In genomic region chr3:49415931-49416601, GRCh38 we compare ENCODE assay signal across 1 cellular context.
A peak's percentile ranks its signal among the peaks of the same experiment; 100 is the strongest.
TF ChIP-seq lines count a peak whose summit lies in the region.

No MANE protein-coding gene starts in this region.

TF ChIP-seq in GM12878, 131 proteins besides CTCF, POLR2A, EP300 and RAD21:
- TF ChIP-seq SRF (IDR thresholded peaks at IDR 0.05; ENCODE audit: low read depth in 2 of 2, low read length in 2 of 2) (no peak), ZNF622 (IDR thresholded peaks at IDR 0.05) (no peak), SMC3 (IDR thresholded peaks at IDR 0.05; ENCODE audit: borderline replicate concordance, low read length) (no peak), HDGF (IDR thresholded peaks at IDR 0.05) (0 out of 2 replicates have a peak, but pooled peaks have one; percentile 60), CREB1 (IDR thresholded peaks at IDR 0.05; ENCODE audit: low read depth) (peak; percentile 57), ETV6 (conservative IDR thresholded peaks at IDR 0.05 in 1 of 2, IDR thresholded peaks at IDR 0.05 in 1 of 2; ENCODE audit: borderline replicate concordance in 1 of 2, low read depth in 1 of 2) (peak in 1 of 2 experiments; percentile 86; a peak in 1 of 4 replicates), IKZF1 (conservative IDR thresholded peaks at IDR 0.05) (peak; percentile 81), CREM (IDR thresholded peaks at IDR 0.05; ENCODE audit: low read depth) (peak; percentile 33), GATAD2B (conservative IDR thresholded peaks at IDR 0.05; ENCODE audit: low read depth) (0 out of 2 replicates have a peak, but pooled peaks have one; percentile 49), E2F8 (IDR thresholded peaks at IDR 0.05; ENCODE audit: low read depth, partially characterized antibody) (peak; percentile 31), TCF7 (IDR thresholded peaks at IDR 0.05; ENCODE audit: borderline replicate concordance) (no peak), DPF2 (IDR thresholded peaks at IDR 0.05) (peak; percentile 82), REST (IDR thresholded peaks at IDR 0.05; ENCODE audit: low read depth, low read length) (no peak), STAT3 (IDR thresholded peaks at IDR 0.05; ENCODE audit: low read depth, low read length) (no peak), RELA (IDR thresholded peaks at IDR 0.05; ENCODE audit: borderline replicate concordance, partially characterized antibody) (peak; percentile 59), ATF7 (IDR thresholded peaks at IDR 0.05; ENCODE audit: low read depth) (0 out of 2 replicates have a peak, but pooled peaks have one; percentile 33), SPI1 (IDR thresholded peaks at IDR 0.05; ENCODE audit: borderline replicate concordance, insufficient read depth, low read depth, low read length) (peak; percentile 82), GABPA (IDR thresholded peaks at IDR 0.05; ENCODE audit: low read depth) (no peak), CBFB (IDR thresholded peaks at IDR 0.05; ENCODE audit: low read depth) (peak; percentile 63; the same call in 1 of the 2 replicates), NFIC (IDR thresholded peaks at IDR 0.05; ENCODE audit: low read depth, low read length) (no peak), RUNX3 (IDR thresholded peaks at IDR 0.05; ENCODE audit: low read length) (peak; percentile 94), EGR1 (IDR thresholded peaks at IDR 0.05; ENCODE audit: borderline replicate concordance in 1 of 2, low read depth in 2 of 2, low read length in 2 of 2) (peak in 1 of 2 experiments; percentile 51; a peak in 1 of 3 replicates), HCFC1 (IDR thresholded peaks at IDR 0.05; ENCODE audit: low read length) (no peak), MTA2 (IDR thresholded peaks at IDR 0.05; ENCODE audit: low read depth) (peak; percentile 15; the same call in 1 of the 2 replicates), ZBTB33 (IDR thresholded peaks at IDR 0.05) (no peak), SIN3A (IDR thresholded peaks at IDR 0.05; ENCODE audit: low read depth, low read length) (no peak), MYB (IDR thresholded peaks at IDR 0.05; ENCODE audit: borderline replicate concordance, low read depth, low read length) (no peak), MEF2B (IDR thresholded peaks at IDR 0.05; ENCODE audit: partially characterized antibody, poor library complexity, severe bottlenecking) (peak; percentile 83), IKZF2 (IDR thresholded peaks at IDR 0.05) (peak; percentile 64 to 75; a peak in 2 of 4 replicates), IRF4 (IDR thresholded peaks at IDR 0.05; ENCODE audit: low read depth, low read length) (no peak), ESRRA (IDR thresholded peaks at IDR 0.05; ENCODE audit: low read length) (no peak), ZBED1 (IDR thresholded peaks at IDR 0.05; ENCODE audit: borderline replicate concordance) (0 out of 2 replicates have a peak, but pooled peaks have one; percentile 14), PAX5 (IDR thresholded peaks at IDR 0.05; ENCODE audit: borderline replicate concordance, low read depth, low read length) (no peak), POLR2AphosphoS5 (IDR thresholded peaks at IDR 0.05; ENCODE audit: low read length) (no peak), CBX3 (IDR thresholded peaks at IDR 0.05; ENCODE audit: borderline replicate concordance, low read depth) (no peak), KLF5 (IDR thresholded peaks at IDR 0.05; ENCODE audit: partially characterized antibody) (no peak), TAF1 (IDR thresholded peaks at IDR 0.05; ENCODE audit: borderline replicate concordance, low read depth, low read length) (no peak), ZZZ3 (IDR thresholded peaks at IDR 0.05; ENCODE audit: control insufficient read depth, insufficient read length, low read depth) (no peak), SMAD5 (IDR thresholded peaks at IDR 0.05; ENCODE audit: low read depth) (peak; percentile 35; the same call in 1 of the 2 replicates), NR2F1 (conservative IDR thresholded peaks at IDR 0.05) (0 out of 2 replicates have a peak, but pooled peaks have one; percentile 44), NBN (IDR thresholded peaks at IDR 0.05) (0 out of 2 replicates have a peak, but pooled peaks have one; percentile 55)
- TF ChIP-seq, protein P1, sequence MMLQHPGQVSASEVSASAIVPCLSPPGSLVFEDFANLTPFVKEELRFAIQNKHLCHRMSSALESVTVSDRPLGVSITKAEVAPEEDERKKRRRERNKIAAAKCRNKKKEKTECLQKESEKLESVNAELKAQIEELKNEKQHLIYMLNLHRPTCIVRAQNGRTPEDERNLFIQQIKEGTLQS (IDR thresholded peaks at IDR 0.05; ENCODE audit: borderline replicate concordance, extremely low read depth, low read depth, low read length), result no peak
- TF ChIP-seq, protein P2, sequence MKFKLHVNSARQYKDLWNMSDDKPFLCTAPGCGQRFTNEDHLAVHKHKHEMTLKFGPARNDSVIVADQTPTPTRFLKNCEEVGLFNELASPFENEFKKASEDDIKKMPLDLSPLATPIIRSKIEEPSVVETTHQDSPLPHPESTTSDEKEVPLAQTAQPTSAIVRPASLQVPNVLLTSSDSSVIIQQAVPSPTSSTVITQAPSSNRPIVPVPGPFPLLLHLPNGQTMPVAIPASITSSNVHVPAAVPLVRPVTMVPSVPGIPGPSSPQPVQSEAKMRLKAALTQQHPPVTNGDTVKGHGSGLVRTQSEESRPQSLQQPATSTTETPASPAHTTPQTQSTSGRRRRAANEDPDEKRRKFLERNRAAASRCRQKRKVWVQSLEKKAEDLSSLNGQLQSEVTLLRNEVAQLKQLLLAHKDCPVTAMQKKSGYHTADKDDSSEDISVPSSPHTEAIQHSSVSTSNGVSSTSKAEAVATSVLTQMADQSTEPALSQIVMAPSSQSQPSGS (IDR thresholded peaks at IDR 0.05; ENCODE audit: low read length), result no peak
- TF ChIP-seq, protein P3, sequence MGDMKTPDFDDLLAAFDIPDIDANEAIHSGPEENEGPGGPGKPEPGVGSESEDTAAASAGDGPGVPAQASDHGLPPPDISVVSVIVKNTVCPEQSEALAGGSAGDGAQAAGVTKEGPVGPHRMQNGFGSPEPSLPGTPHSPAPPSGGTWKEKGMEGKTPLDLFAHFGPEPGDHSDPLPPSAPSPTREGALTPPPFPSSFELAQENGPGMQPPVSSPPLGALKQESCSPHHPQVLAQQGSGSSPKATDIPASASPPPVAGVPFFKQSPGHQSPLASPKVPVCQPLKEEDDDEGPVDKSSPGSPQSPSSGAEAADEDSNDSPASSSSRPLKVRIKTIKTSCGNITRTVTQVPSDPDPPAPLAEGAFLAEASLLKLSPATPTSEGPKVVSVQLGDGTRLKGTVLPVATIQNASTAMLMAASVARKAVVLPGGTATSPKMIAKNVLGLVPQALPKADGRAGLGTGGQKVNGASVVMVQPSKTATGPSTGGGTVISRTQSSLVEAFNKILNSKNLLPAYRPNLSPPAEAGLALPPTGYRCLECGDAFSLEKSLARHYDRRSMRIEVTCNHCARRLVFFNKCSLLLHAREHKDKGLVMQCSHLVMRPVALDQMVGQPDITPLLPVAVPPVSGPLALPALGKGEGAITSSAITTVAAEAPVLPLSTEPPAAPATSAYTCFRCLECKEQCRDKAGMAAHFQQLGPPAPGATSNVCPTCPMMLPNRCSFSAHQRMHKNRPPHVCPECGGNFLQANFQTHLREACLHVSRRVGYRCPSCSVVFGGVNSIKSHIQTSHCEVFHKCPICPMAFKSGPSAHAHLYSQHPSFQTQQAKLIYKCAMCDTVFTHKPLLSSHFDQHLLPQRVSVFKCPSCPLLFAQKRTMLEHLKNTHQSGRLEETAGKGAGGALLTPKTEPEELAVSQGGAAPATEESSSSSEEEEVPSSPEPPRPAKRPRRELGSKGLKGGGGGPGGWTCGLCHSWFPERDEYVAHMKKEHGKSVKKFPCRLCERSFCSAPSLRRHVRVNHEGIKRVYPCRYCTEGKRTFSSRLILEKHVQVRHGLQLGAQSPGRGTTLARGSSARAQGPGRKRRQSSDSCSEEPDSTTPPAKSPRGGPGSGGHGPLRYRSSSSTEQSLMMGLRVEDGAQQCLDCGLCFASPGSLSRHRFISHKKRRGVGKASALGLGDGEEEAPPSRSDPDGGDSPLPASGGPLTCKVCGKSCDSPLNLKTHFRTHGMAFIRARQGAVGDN (IDR thresholded peaks at IDR 0.05), result 0 out of 2 replicates have a peak, but pooled peaks have one; percentile 40
- TF ChIP-seq, protein P4, sequence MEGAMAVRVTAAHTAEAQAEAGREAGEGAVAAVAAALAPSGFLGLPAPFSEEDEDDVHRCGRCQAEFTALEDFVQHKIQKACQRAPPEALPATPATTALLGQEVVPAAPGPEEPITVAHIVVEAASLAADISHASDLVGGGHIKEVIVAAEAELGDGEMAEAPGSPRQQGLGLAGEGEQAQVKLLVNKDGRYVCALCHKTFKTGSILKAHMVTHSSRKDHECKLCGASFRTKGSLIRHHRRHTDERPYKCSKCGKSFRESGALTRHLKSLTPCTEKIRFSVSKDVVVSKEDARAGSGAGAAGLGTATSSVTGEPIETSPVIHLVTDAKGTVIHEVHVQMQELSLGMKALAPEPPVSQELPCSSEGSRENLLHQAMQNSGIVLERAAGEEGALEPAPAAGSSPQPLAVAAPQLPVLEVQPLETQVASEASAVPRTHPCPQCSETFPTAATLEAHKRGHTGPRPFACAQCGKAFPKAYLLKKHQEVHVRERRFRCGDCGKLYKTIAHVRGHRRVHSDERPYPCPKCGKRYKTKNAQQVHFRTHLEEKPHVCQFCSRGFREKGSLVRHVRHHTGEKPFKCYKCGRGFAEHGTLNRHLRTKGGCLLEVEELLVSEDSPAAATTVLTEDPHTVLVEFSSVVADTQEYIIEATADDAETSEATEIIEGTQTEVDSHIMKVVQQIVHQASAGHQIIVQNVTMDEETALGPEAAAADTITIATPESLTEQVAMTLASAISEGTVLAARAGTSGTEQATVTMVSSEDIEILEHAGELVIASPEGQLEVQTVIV (IDR thresholded peaks at IDR 0.05; ENCODE audit: borderline replicate concordance, partially characterized antibody), result no peak
- TF ChIP-seq, protein P5, sequence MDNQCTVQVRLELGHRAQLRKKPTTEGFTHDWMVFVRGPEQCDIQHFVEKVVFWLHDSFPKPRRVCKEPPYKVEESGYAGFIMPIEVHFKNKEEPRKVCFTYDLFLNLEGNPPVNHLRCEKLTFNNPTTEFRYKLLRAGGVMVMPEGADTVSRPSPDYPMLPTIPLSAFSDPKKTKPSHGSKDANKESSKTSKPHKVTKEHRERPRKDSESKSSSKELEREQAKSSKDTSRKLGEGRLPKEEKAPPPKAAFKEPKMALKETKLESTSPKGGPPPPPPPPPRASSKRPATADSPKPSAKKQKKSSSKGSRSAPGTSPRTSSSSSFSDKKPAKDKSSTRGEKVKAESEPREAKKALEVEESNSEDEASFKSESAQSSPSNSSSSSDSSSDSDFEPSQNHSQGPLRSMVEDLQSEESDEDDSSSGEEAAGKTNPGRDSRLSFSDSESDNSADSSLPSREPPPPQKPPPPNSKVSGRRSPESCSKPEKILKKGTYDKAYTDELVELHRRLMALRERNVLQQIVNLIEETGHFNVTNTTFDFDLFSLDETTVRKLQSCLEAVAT (IDR thresholded peaks at IDR 0.05), result peak; percentile 23; the same call in 1 of the 2 replicates
